20 cellular contexts compared by ENCODE assay signal in genomic region chr1:33163621-33164071, GRCh38. TPM values are rescaled to one million over a fixed set of nuclear protein-coding genes. Genes with fewer than 3 reads are reported as not detected.
A peak's percentile ranks its signal among the peaks of the same experiment; 100 is the strongest.
DNase-seq lines count a peak whose midpoint lies in the region; ATAC-seq and TF ChIP-seq lines count a peak whose summit lies in the region.
"Had no signal": no experiment of that assay in that cellular context is flagged by ENCODE, and none has a peak within 500 bp of the region (broad histone marks: within the 10 kb centered on the region; RNA-seq: fewer than 3 reads in every experiment).

No MANE protein-coding gene starts in this region.

- no peaks in the 10 kb centered on the region for H3K27me3 ChIP-seq in brain microvascular endothelial cell (replicated peaks)
- H3K27me3 ChIP-seq: gastrocnemius medialis had no signal

- peaks cover 37% of the 10 kb centered on the region for H3K36me3 ChIP-seq in brain microvascular endothelial cell (replicated peaks)
- H3K36me3 ChIP-seq: HAP-1 had no signal

- no peak for DNase-seq in activated naive CD4-positive, alpha-beta T cell treated with Interleukin-2 at 50 U/mL for 16 hours
- DNase-seq in brain microvascular endothelial cell = peak; percentile 94
- DNase-seq in lung microvascular endothelial cell (ENCODE audit: low read depth in 2 of 2) = peak; percentile 14 to 42
- peak; percentile 79 for DNase-seq in type B pancreatic cell (ENCODE audit: extremely low spot score, unreplicated experiment)
- DNase-seq: CD8-positive, alpha-beta T cell; gastrocnemius medialis; GF-D8; naive B cell; NCI-H1105 treated with DMSO at 0.1 percent for 48 hours; NCI-H2227 treated with DMSO at 0.1 percent for 48 hours; WERI-Rb-1 had no signal

- no peak overlapping the region for H3K4me3 ChIP-seq in brain microvascular endothelial cell (ENCODE audit: low read depth, low read length)
- H3K4me3 ChIP-seq: gastrocnemius medialis, HAP-1, skin epidermis had no signal

- H3K27ac Mint-ChIP-seq in activated naive CD4-positive, alpha-beta T cell treated with anti-CD3 and anti-CD28 coated beads, Interleukin-2, amount 50 U/mL, for 24 hours = peak overlapping the region; percentile 43
- H3K27ac Mint-ChIP-seq in type B pancreatic cell = peak overlapping the region; percentile 71
- H3K27ac Mint-ChIP-seq: CD8-positive, alpha-beta T cell; naive B cell had no signal

- no peak overlapping the region for H3K4me3 Mint-ChIP-seq in activated naive CD4-positive, alpha-beta T cell treated with anti-CD3 and anti-CD28 coated beads, Interleukin-2, amount 50 U/mL, for 24 hours
- H3K4me3 Mint-ChIP-seq in type B pancreatic cell = peak overlapping the region; percentile 77
- H3K4me3 Mint-ChIP-seq: CD8-positive, alpha-beta T cell; naive B cell had no signal

- TF ChIP-seq CTCF in brain microvascular endothelial cell (IDR thresholded peaks at IDR 0.05; ENCODE audit: low read depth, low read length, missing control alignments) (no peak), type B pancreatic cell (conservative IDR thresholded peaks at IDR 0.05) (no peak)

- H3K27ac ChIP-seq in brain microvascular endothelial cell = peak overlapping the region; percentile 81
- H3K27ac ChIP-seq: 22Rv1, gastrocnemius medialis, skin epidermis, WERI-Rb-1 had no signal

- H3K4me1 Mint-ChIP-seq in activated naive CD4-positive, alpha-beta T cell treated with anti-CD3 and anti-CD28 coated beads, Interleukin-2, amount 50 U/mL, for 24 hours = no peaks in the 10 kb centered on the region
- peaks cover 49% of the 10 kb centered on the region for H3K4me1 Mint-ChIP-seq in type B pancreatic cell (ENCODE audit: unreplicated experiment)

- in situ Hi-C loops in brain microvascular endothelial cell (cut with HindIII; ENCODE audit: low pct_ligation_motif_present, low sequenced_read_pairs) = no loop called here

- peaks cover 16% of the 10 kb centered on the region for H3K36me3 Mint-ChIP-seq in activated naive CD4-positive, alpha-beta T cell treated with anti-CD3 and anti-CD28 coated beads, Interleukin-2, amount 50 U/mL, for 24 hours
- peaks cover 37% of the 10 kb centered on the region for H3K36me3 Mint-ChIP-seq in type B pancreatic cell
- H3K36me3 Mint-ChIP-seq: activated naive CD4-positive, alpha-beta T cell treated with anti-CD3 and anti-CD28 coated beads, Interleukin-2, amount 50 U/mL, for 72 hours had no signal

- no peaks in the 10 kb centered on the region for H3K27me3 Mint-ChIP-seq in activated naive CD4-positive, alpha-beta T cell treated with anti-CD3 and anti-CD28 coated beads, Interleukin-2, amount 50 U/mL, for 24 hours
- H3K27me3 Mint-ChIP-seq in type B pancreatic cell = no peaks in the 10 kb centered on the region
- H3K27me3 Mint-ChIP-seq: naive B cell had no signal

- H3K9me3 Mint-ChIP-seq in activated naive CD4-positive, alpha-beta T cell treated with anti-CD3 and anti-CD28 coated beads, Interleukin-2, amount 50 U/mL, for 24 hours = no peaks in the 10 kb centered on the region
- H3K9me3 Mint-ChIP-seq in type B pancreatic cell = peaks cover 11% of the 10 kb centered on the region
- H3K9me3 Mint-ChIP-seq: activated naive CD4-positive, alpha-beta T cell treated with anti-CD3 and anti-CD28 coated beads, Interleukin-2, amount 50 U/mL, for 72 hours; CD8-positive, alpha-beta T cell had no signal

- no peak for ATAC-seq in HG03159 (IDR thresholded peaks at IDR 0.05; ENCODE audit: unreplicated experiment)
- ATAC-seq in HG03565 (IDR thresholded peaks at IDR 0.05; ENCODE audit: unreplicated experiment) = no peak
- ATAC-seq in HG03469 (IDR thresholded peaks at IDR 0.05; ENCODE audit: unreplicated experiment) = no peak
- ATAC-seq: activated naive CD4-positive, alpha-beta T cell treated with anti-CD3 and anti-CD28 coated beads, Interleukin-2, amount 50 U/mL, for 72 hours; CD8-positive, alpha-beta T cell; gastrocnemius medialis; SK-N-SH treated with all-trans-retinoic acid at 6 μM for 48 hours had no signal

RNA-seq across cellular contexts. Expression of gene TRIM62, which starts 18.2 kb away (rescaled TPM):
- total RNA-seq in lung microvascular endothelial cell = 1.2 and 2.4 TPM in 2 replicates
- total RNA-seq in type B pancreatic cell (ENCODE audit: low replicate concordance) = 14.0 and 20.8 TPM in 2 replicates
